Comparison of ENCODE assay signal across 11 cellular contexts in the genomic region with DNA sequence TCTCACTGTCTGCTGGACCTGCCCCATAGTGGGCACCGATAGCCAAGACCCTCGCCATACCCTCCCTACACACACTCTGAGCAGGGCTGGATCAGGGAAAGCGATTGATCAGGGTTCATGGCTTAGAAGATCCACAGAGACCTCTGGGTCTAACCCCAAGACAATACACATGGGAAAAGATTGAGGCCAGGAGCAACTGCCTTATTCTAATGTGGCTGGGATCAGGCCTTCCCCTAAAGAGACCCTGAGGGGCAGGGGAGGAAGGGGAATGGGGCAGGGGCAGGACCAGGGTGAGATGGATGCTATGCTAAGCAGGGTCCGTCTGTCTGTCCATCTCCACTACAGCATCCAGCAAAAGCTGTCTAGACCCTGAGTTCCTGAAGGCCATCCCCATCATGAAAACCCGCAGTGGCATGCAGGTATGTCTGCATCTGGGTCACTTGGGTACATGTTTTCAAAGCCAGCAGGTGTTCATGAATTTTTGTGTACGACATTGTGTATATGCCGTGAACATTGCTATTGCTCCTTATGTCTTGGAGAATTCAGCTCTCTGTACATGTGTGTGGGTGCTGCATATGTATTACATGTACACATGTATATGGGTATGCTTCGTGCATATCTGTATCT. TPM values are rescaled to one million over a fixed set of nuclear protein-coding genes. Genes with fewer than 3 reads are reported as not detected.
A peak's percentile ranks its signal among the peaks of the same experiment; 100 is the strongest.
DNase-seq lines count a peak whose midpoint lies in the region; ATAC-seq, FAIRE-seq and TF ChIP-seq lines count a peak whose summit lies in the region.
"Had no signal": no experiment of that assay in that cellular context is flagged by ENCODE, and none has a peak within 500 bp of the region (broad histone marks: within the 10 kb centered on the region; RNA-seq: fewer than 3 reads in every experiment).

No MANE protein-coding gene starts in this region.

- in situ Hi-C loops in gastrocnemius medialis (cut with MboI; ENCODE audit: low sequenced_read_pairs in 4 of 4), result no loop called here

- no peaks in the 10 kb centered on the region for H3K9me2 ChIP-seq in OCI-LY7 (ENCODE audit: insufficient read depth, low read length)

- peaks cover 13% of the 10 kb centered on the region for H3K4me1 Mint-ChIP-seq in CD8-positive, alpha-beta T cell (ENCODE audit: low read depth)
- peaks cover 14% of the 10 kb centered on the region for H3K4me1 Mint-ChIP-seq in activated CD8-positive, alpha-beta T cell treated with anti-CD3 and anti-CD28 coated beads, Interleukin-2, amount 10 ng/mL, durations not matched to agents 7 days and 5 days (ENCODE audit: low read depth)

- H3K9me3 ChIP-seq in CD8-positive, alpha-beta T cell (ENCODE audit: low read length), result no peaks in the 10 kb centered on the region
- H3K9me3 ChIP-seq in OCI-LY7 (ENCODE audit: low read length) (no peaks in the 10 kb centered on the region), endothelial cell of umbilical vein (replicated peaks; ENCODE audit: control insufficient read depth, insufficient read depth, low read length) (no peaks in the 10 kb centered on the region), gastrocnemius medialis (no peaks in the 10 kb centered on the region)

- dilution Hi-C loops in endothelial cell of umbilical vein (cut with MboI; ENCODE audit: extremely low pct_ligation_motif_present, low sequenced_read_pairs), result no loop called here

- no peaks in the 10 kb centered on the region for H3K36me3 ChIP-seq in CD8-positive, alpha-beta T cell (ENCODE audit: insufficient read depth, low read length)
- H3K36me3 ChIP-seq in OCI-LY7 (ENCODE audit: insufficient read depth, low read length) (no peaks in the 10 kb centered on the region), endothelial cell of umbilical vein (ENCODE audit: control insufficient read depth in 2 of 2, extremely low read depth in 1 of 2, insufficient read depth in 2 of 2, low read length in 2 of 2) (peaks cover 11 to 76% of the 10 kb centered on the region in 2 experiments), gastrocnemius medialis (peaks cover 0 to 4% of the 10 kb centered on the region in 2 donors)

- H3K27ac ChIP-seq in CD8-positive, alpha-beta T cell (ENCODE audit: low read depth, low read length), result no peak overlapping the region
- H3K27ac ChIP-seq in OCI-LY7 (ENCODE audit: low read depth, low read length, poor library complexity, severe bottlenecking), result no peak overlapping the region
- H3K27ac ChIP-seq in endothelial cell of umbilical vein (ENCODE audit: insufficient read depth, low read depth, low read length), result no peak overlapping the region
- peak overlapping the region in 1 of 4 donors; percentile 61 for H3K27ac ChIP-seq in gastrocnemius medialis

- H3K36me3 Mint-ChIP-seq in CD8-positive, alpha-beta T cell, result no peaks in the 10 kb centered on the region
- no peaks in the 10 kb centered on the region for H3K36me3 Mint-ChIP-seq in activated CD8-positive, alpha-beta T cell treated with anti-CD3 and anti-CD28 coated beads, Interleukin-2, amount 10 ng/mL, durations not matched to agents 7 days and 5 days (ENCODE audit: low read depth)

- H3K27ac Mint-ChIP-seq in CD8-positive, alpha-beta T cell, result peak overlapping the region; percentile 1
- no peak overlapping the region for H3K27ac Mint-ChIP-seq in activated CD8-positive, alpha-beta T cell treated with anti-CD3 and anti-CD28 coated beads, Interleukin-2, amount 10 ng/mL, durations not matched to agents 7 days and 5 days

- POLR2A ChIA-PET in CD8-positive, alpha-beta T cell (lab: Charles Lee), result no interaction called here
- POLR2A ChIA-PET in OCI-LY7 (lab: Charles Lee), result interaction anchor here (0.6 kb wide), 1 partner anchor 353 kb away, joined by 3 read pairs; no protein-coding TSS in a partner anchor
- POLR2A ChIA-PET in endothelial cell of umbilical vein (lab: Charles Lee), result no interaction called here
- POLR2A ChIA-PET in activated CD8-positive, alpha-beta T cell treated with anti-CD3 and anti-CD28 coated beads, Interleukin-2, amount 10 ng/mL, durations not matched to agents 7 days and 5 days (lab: Charles Lee), result no interaction called here

- H3K4me2 ChIP-seq in OCI-LY7 (ENCODE audit: low read length), result no peak overlapping the region
- H3K4me2 ChIP-seq in endothelial cell of umbilical vein (ENCODE audit: insufficient read depth, low read length), result no peak overlapping the region

- intact Hi-C loops in CD8-positive, alpha-beta T cell (cut with DNase I, micrococcal nuclease), result loop anchor here in 1 of 2 experiments (2.0 kb wide), 1 partner anchor 16 kb away; the partner anchor contains the start of gene RELT
- intact Hi-C loops in OCI-LY7 (cut with micrococcal nuclease; ENCODE audit: unreplicated experiment) (no loop called here), endothelial cell of umbilical vein (cut with micrococcal nuclease) (no loop called here), gastrocnemius medialis (cut with DNase I; ENCODE audit: low total_unique reads) (no loop called here)

- H3K27me3 Mint-ChIP-seq in CD8-positive, alpha-beta T cell (ENCODE audit: low read depth), result no peaks in the 10 kb centered on the region
- no peaks in the 10 kb centered on the region for H3K27me3 Mint-ChIP-seq in activated CD8-positive, alpha-beta T cell treated with anti-CD3 and anti-CD28 coated beads, Interleukin-2, amount 10 ng/mL, durations not matched to agents 7 days and 5 days (ENCODE audit: low read depth)

- peaks cover 6% of the 10 kb centered on the region for H3K4me1 ChIP-seq in CD8-positive, alpha-beta T cell (ENCODE audit: insufficient read depth, low read length)
- peaks cover 20% of the 10 kb centered on the region for H3K4me1 ChIP-seq in OCI-LY7 (ENCODE audit: insufficient read depth, low read length, poor library complexity, severe bottlenecking)
- peaks cover 3% of the 10 kb centered on the region for H3K4me1 ChIP-seq in endothelial cell of umbilical vein (ENCODE audit: control insufficient read depth, extremely low read depth, insufficient read depth, low read length)
- H3K4me1 ChIP-seq in gastrocnemius medialis, result peaks cover 9 to 11% of the 10 kb centered on the region in 2 donors

- no peak for ATAC-seq in CD8-positive, alpha-beta T cell
- no peak for ATAC-seq in activated CD8-positive, alpha-beta T cell treated with anti-CD3 and anti-CD28 coated beads, Interleukin-2, amount 10 ng/mL, durations not matched to agents 7 days and 5 days
- ATAC-seq in GM21381 (IDR thresholded peaks at IDR 0.05; ENCODE audit: unreplicated experiment), result no peak
- no peak for ATAC-seq in gastrocnemius medialis

- CTCF ChIA-PET in CD8-positive, alpha-beta T cell (lab: Charles Lee), result interaction anchor here (0.8 to 11.3 kb wide), 3 partner anchors 9 to 287 kb away, joined by 3 to 130 read pairs (median 7); no protein-coding TSS in a partner anchor
- CTCF ChIA-PET in OCI-LY7 (lab: Charles Lee; ENCODE audit: unreplicated experiment), result interaction anchor here (0.8 to 1.6 kb wide), 4 partner anchors 9 to 54 kb away, joined by 3 to 11 read pairs (median 6); no protein-coding TSS in a partner anchor
- CTCF ChIA-PET in endothelial cell of umbilical vein (lab: Charles Lee), result interaction anchor here (0.7 to 4.9 kb wide), 18 partner anchors 9 to 300 kb away, joined by 3 to 54 read pairs (median 6); no protein-coding TSS in a partner anchor
- CTCF ChIA-PET in activated CD8-positive, alpha-beta T cell treated with anti-CD3 and anti-CD28 coated beads, Interleukin-2, amount 10 ng/mL, durations not matched to agents 7 days and 5 days (lab: Charles Lee), result interaction anchor here (0.7 to 4.4 kb wide), 12 partner anchors 10 to 249 kb away, joined by 3 to 59 read pairs (median 5); no protein-coding TSS in a partner anchor

- no peak for DNase-seq in CD8-positive, alpha-beta T cell
- DNase-seq in OCI-LY7 (ENCODE audit: low spot score) (no peak), endothelial cell of umbilical vein (ENCODE audit: low read depth, low spot score) (no peak), OCI-M1 (lab: John Stamatoyannopoulos, UW) (no peak), gastrocnemius medialis (no peak)
- DNase-seq in activated CD8-positive, alpha-beta T cell treated with anti-CD3 and anti-CD28 coated beads, Interleukin-2, amount 10 ng/mL, durations not matched to agents 7 days and 5 days, result no peak
- DNase-seq: GF-D8, NCI-H1105 treated with DMSO at 0.1 percent for 48 hours, NCI-H2107 had no signal

- H3K79me2 ChIP-seq in OCI-LY7 (ENCODE audit: insufficient read depth, low read depth, low read length) (no peaks in the 10 kb centered on the region), endothelial cell of umbilical vein (ENCODE audit: control insufficient read depth, insufficient read depth, low read length) (no peaks in the 10 kb centered on the region)

- no TSS peak for BruUV-seq in OCI-LY7 (replicated peaks; lab: Mats Ljungman, UMichigan)
- BruUV-seq in endothelial cell of umbilical vein (replicated peaks; lab: Mats Ljungman, UMichigan), result no TSS peak

- no peak overlapping the region for H3K4me3 Mint-ChIP-seq in CD8-positive, alpha-beta T cell
- no peak overlapping the region for H3K4me3 Mint-ChIP-seq in activated CD8-positive, alpha-beta T cell treated with anti-CD3 and anti-CD28 coated beads, Interleukin-2, amount 10 ng/mL, durations not matched to agents 7 days and 5 days

- TF ChIP-seq CTCF in CD8-positive, alpha-beta T cell (IDR thresholded peaks at IDR 0.05), result no peak
- peak; percentile 52; the same call in 1 of the 2 replicates for TF ChIP-seq CTCF in OCI-LY7 (conservative IDR thresholded peaks at IDR 0.05; ENCODE audit: low read length)
- no peak for TF ChIP-seq CTCF in endothelial cell of umbilical vein (IDR thresholded peaks at IDR 0.05; ENCODE audit: extremely low read depth in 1 of 2, insufficient read depth in 1 of 2, low read depth in 1 of 2, low read length in 2 of 2)
- no peak for TF ChIP-seq CTCF in gastrocnemius medialis (IDR thresholded peaks at IDR 0.05 in 4 of 5, conservative IDR thresholded peaks at IDR 0.05 in 1 of 5)

- H3K27me3 ChIP-seq in CD8-positive, alpha-beta T cell (ENCODE audit: insufficient read depth, low read length), result no peaks in the 10 kb centered on the region
- H3K27me3 ChIP-seq in endothelial cell of umbilical vein (ENCODE audit: control insufficient read depth in 2 of 2, insufficient read depth in 2 of 2, low read length in 2 of 2), result no peaks in the 10 kb centered on the region
- H3K27me3 ChIP-seq in gastrocnemius medialis, result no peaks in the 10 kb centered on the region

- no peak overlapping the region for H2AFZ ChIP-seq in OCI-LY7 (ENCODE audit: low read length)
- no peak overlapping the region for H2AFZ ChIP-seq in endothelial cell of umbilical vein (ENCODE audit: low read depth, low read length)

- H4K20me1 ChIP-seq in OCI-LY7 (ENCODE audit: insufficient read depth, low read length), result no peaks in the 10 kb centered on the region
- H4K20me1 ChIP-seq in endothelial cell of umbilical vein (replicated peaks; ENCODE audit: control insufficient read depth, extremely low read depth, insufficient read depth, low read length), result no peaks in the 10 kb centered on the region

- no peaks in the 10 kb centered on the region for H3K9me3 Mint-ChIP-seq in CD8-positive, alpha-beta T cell
- no peaks in the 10 kb centered on the region for H3K9me3 Mint-ChIP-seq in activated CD8-positive, alpha-beta T cell treated with anti-CD3 and anti-CD28 coated beads, Interleukin-2, amount 10 ng/mL, durations not matched to agents 7 days and 5 days (ENCODE audit: insufficient read depth)

- no peak overlapping the region for H3K4me3 ChIP-seq in CD8-positive, alpha-beta T cell (ENCODE audit: low read depth, low read length)
- H3K4me3 ChIP-seq in OCI-LY7 (ENCODE audit: low read depth, low read length, poor library complexity, severe bottlenecking) (no peak overlapping the region), endothelial cell of umbilical vein (replicated peaks in 1 of 3; ENCODE audit: insufficient read depth in 1 of 3, low read depth in 1 of 3, low read length in 3 of 3) (no peak overlapping the region), gastrocnemius medialis (no peak overlapping the region)

- no peak overlapping the region for H3K9ac ChIP-seq in endothelial cell of umbilical vein (replicated peaks; ENCODE audit: extremely low read depth, insufficient read depth, low read length)

- no peak for TF ChIP-seq POLR2A in endothelial cell of umbilical vein (IDR thresholded peaks at IDR 0.05; ENCODE audit: low read depth, low read length)
- TF ChIP-seq POLR2A in gastrocnemius medialis (IDR thresholded peaks at IDR 0.05), result no peak

- FAIRE-seq in endothelial cell of umbilical vein (lab: Jason Lieb, UNC), result peak; percentile 21
- FAIRE-seq: H54 had no signal

- no peaks in the 10 kb centered on the region for H3K9me1 ChIP-seq in endothelial cell of umbilical vein (replicated peaks; ENCODE audit: control insufficient read depth, extremely low read depth, insufficient read depth, low read length)

RNA-seq across cellular contexts. Expression of gene RELT, which starts 15.3 kb away (rescaled TPM):
- 100 to 1,000 TPM; 144 to 158 TPM for total RNA-seq in CD8-positive, alpha-beta T cell
- 16.6 and 21.5 TPM in 2 replicates for total RNA-seq in OCI-LY7 (2014; rRNA removed; shearing (Covaris generic))
- total RNA-seq in OCI-LY7 (2022) (24.7 and 30.8 TPM in 2 replicates), endothelial cell of umbilical vein (12.6 and 13.1 TPM in 2 replicates), gastrocnemius medialis (10 to 100 TPM; 18.5 to 63.5 (median 36.7) TPM)
- 6.7 and 8.2 TPM in 2 replicates for polyA plus RNA-seq in endothelial cell of umbilical vein
- 4.0 and 5.0 TPM in 2 replicates for polyA plus RNA-seq in endothelial cell of umbilical vein (2011; cell fraction: cytosol; rRNA removed)
- polyA plus RNA-seq in endothelial cell of umbilical vein (2011; cell fraction: nucleus; rRNA removed), result 20.8 and 21.9 TPM in 2 replicates
- polyA plus RNA-seq in endothelial cell of umbilical vein (2012), result 6.5 and 8.8 TPM in 2 replicates
- polyA minus RNA-seq in endothelial cell of umbilical vein, result 6.7 and 6.8 TPM in 2 replicates
- 8.7 TPM for polyA minus RNA-seq in endothelial cell of umbilical vein (2011; cell fraction: cytosol; rRNA and poly(A)+ RNA removed)
- polyA minus RNA-seq in endothelial cell of umbilical vein (2011; cell fraction: nucleus; rRNA and poly(A)+ RNA removed), result 9.9 and 12.0 TPM in 2 replicates
- total RNA-seq in activated CD8-positive, alpha-beta T cell treated with anti-CD3 and anti-CD28 coated beads, Interleukin-2, amount 10 ng/mL, durations not matched to agents 7 days and 5 days, result 10 to 100 TPM; 28.6 to 33.2 TPM

RNA-seq across cellular contexts. Expression of gene ARHGEF17, which starts 52.8 kb away (rescaled TPM):
- under 1 TPM in 1 of 2 experiments, not detected in 1; 0.14 TPM for total RNA-seq in CD8-positive, alpha-beta T cell
- 0.19 and 0.21 TPM in 2 replicates for total RNA-seq in OCI-LY7 (2014; rRNA removed; shearing (Covaris generic))
- 0.57 and 1.4 TPM in 2 replicates for total RNA-seq in OCI-LY7 (2022)
- total RNA-seq in endothelial cell of umbilical vein, result 80.6 and 89.9 TPM in 2 replicates
- 74.9 and 94.3 TPM in 2 replicates for polyA plus RNA-seq in endothelial cell of umbilical vein
- 26.1 and 38.1 TPM in 2 replicates for polyA plus RNA-seq in endothelial cell of umbilical vein (2011; cell fraction: cytosol; rRNA removed)
- polyA plus RNA-seq in endothelial cell of umbilical vein (2011; cell fraction: nucleus; rRNA removed), result 278 and 342 TPM in 2 replicates
- polyA plus RNA-seq in endothelial cell of umbilical vein (2012), result 32.1 and 52.1 TPM in 2 replicates
- 123 and 158 TPM in 2 replicates for polyA minus RNA-seq in endothelial cell of umbilical vein
- polyA minus RNA-seq in endothelial cell of umbilical vein (2011; cell fraction: cytosol; rRNA and poly(A)+ RNA removed), result 22.0 TPM
- polyA minus RNA-seq in endothelial cell of umbilical vein (2011; cell fraction: nucleus; rRNA and poly(A)+ RNA removed), result 126 and 169 TPM in 2 replicates
- under 1 TPM in 1 of 2 experiments, not detected in 1; 0.18 TPM for total RNA-seq in activated CD8-positive, alpha-beta T cell treated with anti-CD3 and anti-CD28 coated beads, Interleukin-2, amount 10 ng/mL, durations not matched to agents 7 days and 5 days
- 10 to 100 TPM in 3 of 4 donors, 1 to 10 TPM in 1; 8.9 to 16.9 (median 13.9) TPM for total RNA-seq in gastrocnemius medialis

Comparison
In these comparisons a context has a peak if more than half of its experiments do, and no peak if none do; other contexts are left out.
1. RNA of gene ARHGEF17, which starts 52.8 kb away (total RNA-seq): 80.6 to 89.9 TPM in endothelial cell of umbilical vein and 8.9 to 16.9 TPM in gastrocnemius medialis; 0.19 to 1.4 TPM in OCI-LY7, 0.18 TPM in activated CD8-positive, alpha-beta T cell treated with anti-CD3 and anti-CD28 coated beads, Interleukin-2, amount 10 ng/mL, durations not matched to agents 7 days and 5 days and 0.14 TPM in CD8-positive, alpha-beta T cell; every median in the first group is over 4 times any median in the second.